Comparison of ENCODE assay signal across 12 cellular contexts in the genomic region with DNA sequence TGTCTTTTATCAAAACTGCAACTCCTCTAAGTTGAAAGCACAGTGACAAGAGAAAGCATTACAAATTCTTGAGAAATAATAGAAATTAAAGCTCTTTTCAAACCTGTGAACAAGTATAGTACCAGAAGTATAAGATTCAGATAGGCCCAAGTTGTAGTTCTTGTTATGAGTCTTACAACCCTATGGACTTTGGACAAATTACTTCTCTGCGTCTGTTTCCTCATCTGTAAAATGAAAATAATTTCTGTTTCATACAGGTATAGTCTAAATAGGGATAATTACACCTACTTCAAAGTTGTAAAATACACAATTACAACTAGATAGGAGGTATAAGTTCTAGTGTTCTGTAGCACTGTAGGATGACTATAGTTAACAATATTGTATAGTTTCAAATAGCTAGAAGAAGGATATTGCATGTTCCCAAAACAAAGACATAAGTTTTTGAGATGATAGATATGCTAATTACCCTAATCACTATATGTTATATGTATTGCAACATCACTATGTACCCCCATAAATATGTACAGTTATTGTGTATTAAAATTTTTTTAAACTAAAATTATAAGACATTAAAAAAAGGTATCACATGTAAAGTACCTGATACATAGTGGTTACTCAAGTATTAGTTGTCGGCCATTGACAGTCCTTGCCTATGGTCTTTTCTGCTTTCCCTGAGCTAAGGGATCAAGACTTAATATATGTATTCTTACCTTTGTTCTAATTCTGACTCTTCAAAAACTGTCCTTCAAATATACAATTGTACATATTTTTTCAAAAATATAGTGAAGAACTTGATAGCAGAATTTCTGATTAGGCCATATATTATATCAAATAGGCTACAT. TPM values are rescaled to one million over a fixed set of nuclear protein-coding genes. Genes with fewer than 3 reads are reported as not detected.
DNase-seq lines count a peak whose midpoint lies in the region; ATAC-seq and TF ChIP-seq lines count a peak whose summit lies in the region.
"Had no signal": no experiment of that assay in that cellular context is flagged by ENCODE, and none has a peak within 500 bp of the region (broad histone marks: within the 10 kb centered on the region; RNA-seq: fewer than 3 reads in every experiment).

No MANE protein-coding gene starts in this region.

- H3K4me3 ChIP-seq in CD4-positive, alpha-beta memory T cell (ENCODE audit: low read length in 2 of 2), result no peak overlapping the region
- H3K4me3 ChIP-seq in HEK293 (ENCODE audit: low read depth, low read length), result peak overlapping the region; percentile 49
- H3K4me3 ChIP-seq in ascending aorta, result peak overlapping the region; percentile 84 to 99
- H3K4me3 ChIP-seq in muscle layer of duodenum (ENCODE audit: low read depth in 1 of 2, low read length in 2 of 2), result peak overlapping the region; percentile 7 to 28

- H3K4me1 Mint-ChIP-seq in CD4-positive, alpha-beta memory T cell, result peaks cover 36 to 45% (median 42%) of the 10 kb centered on the region in 4 donors
- peaks cover 42% of the 10 kb centered on the region for H3K4me1 Mint-ChIP-seq in activated T-helper 2 cell treated with anti-CD3 and anti-CD28 coated beads, Interferon-gamma antibody, Interleukin-2, Interleukin-4, amounts not matched to agents 10 μg/mL and 5 μg/mL and 100 μg/mL, durations not matched to agents 14 hours and 24 hours and 36 hours (ENCODE audit: low read depth)

- TF ChIP-seq CTCF in HEK293 (tag by site-specific recombination; IDR thresholded peaks at IDR 0.05) (no peak), ascending aorta (IDR thresholded peaks at IDR 0.05) (no peak)

- no peaks in the 10 kb centered on the region for H3K9me3 Mint-ChIP-seq in CD4-positive, alpha-beta memory T cell
- H3K9me3 Mint-ChIP-seq in activated T-helper 2 cell treated with anti-CD3 and anti-CD28 coated beads, Interferon-gamma antibody, Interleukin-2, Interleukin-4, amounts not matched to agents 10 μg/mL and 5 μg/mL and 100 μg/mL, durations not matched to agents 14 hours and 24 hours and 36 hours, result no peaks in the 10 kb centered on the region
- H3K9me3 Mint-ChIP-seq: activated B cell treated with CpG ODN at 0.5 μM for 24 hours; stimulated activated naive CD8-positive, alpha-beta T cell treated with anti-CD3 and anti-CD28 coated beads, Interleukin-15, amount 100 ng/mL, for 72 hours had no signal

- H3K4me3 Mint-ChIP-seq in CD4-positive, alpha-beta memory T cell, result peak overlapping the region in 6 of 8 donors; percentile 11 to 62 (median 46)
- H3K4me3 Mint-ChIP-seq in activated T-helper 2 cell treated with anti-CD3 and anti-CD28 coated beads, Interferon-gamma antibody, Interleukin-2, Interleukin-4, amounts not matched to agents 10 μg/mL and 5 μg/mL and 100 μg/mL, durations not matched to agents 14 hours and 24 hours and 36 hours (ENCODE audit: low read depth), result no peak overlapping the region

- peaks cover 39% of the 10 kb centered on the region for H3K4me1 ChIP-seq in CD4-positive, alpha-beta memory T cell (ENCODE audit: insufficient read depth, low read length)
- peaks cover 11% of the 10 kb centered on the region for H3K4me1 ChIP-seq in HEK293 (ENCODE audit: control insufficient read depth, insufficient read depth, low read length)
- H3K4me1 ChIP-seq in ascending aorta, result peaks cover 0 to 30% of the 10 kb centered on the region in 2 donors
- H3K4me1 ChIP-seq in muscle layer of duodenum (ENCODE audit: control insufficient read depth in 1 of 2, insufficient read depth in 2 of 2, low read length in 2 of 2), result peaks cover 16 to 29% of the 10 kb centered on the region in 2 donors

- ATAC-seq in GM18867 (IDR thresholded peaks at IDR 0.05; ENCODE audit: unreplicated experiment), result no peak
- ATAC-seq: stimulated activated naive CD8-positive, alpha-beta T cell treated with anti-CD3 and anti-CD28 coated beads, Interleukin-15, amount 100 ng/mL, for 72 hours had no signal

- POLR2A ChIA-PET in CD4-positive, alpha-beta memory T cell (lab: Charles Lee; ENCODE audit: partially characterized antibody), result interaction anchor here (3.2 kb wide), 1 partner anchor 193 kb away, joined by 37 read pairs; a partner anchor contains a TSS
- POLR2A ChIA-PET in HEK293 (lab: Yijun Ruan, JAX), result no interaction called here

- H3K27me3 Mint-ChIP-seq in CD4-positive, alpha-beta memory T cell, result no peaks in the 10 kb centered on the region
- peaks cover 16% of the 10 kb centered on the region for H3K27me3 Mint-ChIP-seq in activated T-helper 2 cell treated with anti-CD3 and anti-CD28 coated beads, Interferon-gamma antibody, Interleukin-2, Interleukin-4, amounts not matched to agents 10 μg/mL and 5 μg/mL and 100 μg/mL, durations not matched to agents 14 hours and 24 hours and 36 hours (ENCODE audit: low read depth)
- H3K27me3 Mint-ChIP-seq: activated B cell treated with CpG ODN at 0.5 μM for 24 hours; stimulated activated naive CD8-positive, alpha-beta T cell treated with anti-CD3 and anti-CD28 coated beads, Interleukin-15, amount 100 ng/mL, for 72 hours had no signal

- H3K27me3 ChIP-seq in CD4-positive, alpha-beta memory T cell (ENCODE audit: insufficient read depth, low read length), result no peaks in the 10 kb centered on the region
- H3K27me3 ChIP-seq in ascending aorta (no peaks in the 10 kb centered on the region), muscle layer of duodenum (ENCODE audit: low read depth, low read length) (no peaks in the 10 kb centered on the region)

- peaks cover 0 to 11% of the 10 kb centered on the region in 2 donors for H3K36me3 Mint-ChIP-seq in CD4-positive, alpha-beta memory T cell
- H3K36me3 Mint-ChIP-seq in activated T-helper 2 cell treated with anti-CD3 and anti-CD28 coated beads, Interferon-gamma antibody, Interleukin-2, Interleukin-4, amounts not matched to agents 10 μg/mL and 5 μg/mL and 100 μg/mL, durations not matched to agents 14 hours and 24 hours and 36 hours (ENCODE audit: low read depth), result peaks cover 17% of the 10 kb centered on the region

- peak overlapping the region in 3 of 7 donors; percentile 49 to 96 (median 71) for H3K27ac Mint-ChIP-seq in CD4-positive, alpha-beta memory T cell
- no peak overlapping the region for H3K27ac Mint-ChIP-seq in activated T-helper 2 cell treated with anti-CD3 and anti-CD28 coated beads, Interferon-gamma antibody, Interleukin-2, Interleukin-4, amounts not matched to agents 10 μg/mL and 5 μg/mL and 100 μg/mL, durations not matched to agents 14 hours and 24 hours and 36 hours

- CTCF ChIA-PET in CD4-positive, alpha-beta memory T cell (lab: Charles Lee; ENCODE audit: partially characterized antibody), result interaction anchor here (1.6 kb wide), 1 partner anchor 10 kb away, joined by 4 read pairs; no protein-coding TSS in a partner anchor
- CTCF ChIA-PET in HEK293 (lab: Yijun Ruan, JAX), result interaction anchor here (0.6 to 2.1 kb wide), 8 partner anchors 12 to 121 kb away, joined by 3 to 13 read pairs (median 3); no protein-coding TSS in a partner anchor

- H3K9me3 ChIP-seq in CD4-positive, alpha-beta memory T cell (ENCODE audit: control insufficient read depth in 1 of 2, low read length in 2 of 2), result no peaks in the 10 kb centered on the region
- H3K9me3 ChIP-seq in HEK293 (ENCODE audit: control insufficient read depth, insufficient read depth, low read depth, low read length) (no peaks in the 10 kb centered on the region), ascending aorta (no peaks in the 10 kb centered on the region), muscle layer of duodenum (ENCODE audit: control insufficient read depth in 1 of 2, low read length in 2 of 2) (no peaks in the 10 kb centered on the region)

- no peak for DNase-seq in CD4-positive, alpha-beta memory T cell
- no peak for DNase-seq in ascending aorta (ENCODE audit: low spot score in 2 of 2)
- no peak for DNase-seq in mucosa of gallbladder (ENCODE audit: low spot score)
- no peak for DNase-seq in NCI-H345 (lab: John Stamatoyannopoulos, UW)
- DNase-seq in activated T-helper 2 cell treated with anti-CD3 and anti-CD28 coated beads, Interferon-gamma antibody, Interleukin-2, Interleukin-4, amounts not matched to agents 10 μg/mL and 5 μg/mL and 100 μg/mL, durations not matched to agents 14 hours and 24 hours and 36 hours (ENCODE audit: low spot score), result no peak
- DNase-seq: activated B cell treated with CpG ODN at 0.5 μM for 24 hours; effector CD4-positive, alpha-beta T cell; NCI-H1694; stimulated activated naive CD8-positive, alpha-beta T cell treated with anti-CD3 and anti-CD28 coated beads, Interleukin-15, amount 100 ng/mL, for 72 hours had no signal

- intact Hi-C loops in CD4-positive, alpha-beta memory T cell (cut with micrococcal nuclease), result no loop called here
- intact Hi-C loops in ascending aorta (cut with DNase I), result no loop called here
- intact Hi-C loops in activated T-helper 2 cell treated with anti-CD3 and anti-CD28 coated beads, Interferon-gamma antibody, Interleukin-2, Interleukin-4, amounts not matched to agents 10 μg/mL and 5 μg/mL and 100 μg/mL, durations not matched to agents 14 hours and 24 hours and 36 hours (cut with micrococcal nuclease), result no loop called here

- H3K27ac ChIP-seq in CD4-positive, alpha-beta memory T cell (ENCODE audit: low read depth, low read length), result no peak overlapping the region
- no peak overlapping the region for H3K27ac ChIP-seq in HEK293 (ENCODE audit: extremely low read depth, low read depth, low read length)
- peak overlapping the region; percentile 99 for H3K27ac ChIP-seq in ascending aorta
- peak overlapping the region; percentile 94 for H3K27ac ChIP-seq in muscle layer of duodenum (ENCODE audit: low read length)

- no peaks in the 10 kb centered on the region for H3K36me3 ChIP-seq in CD4-positive, alpha-beta memory T cell (ENCODE audit: insufficient read depth, low read length)
- H3K36me3 ChIP-seq in HEK293 (ENCODE audit: control insufficient read depth in 2 of 2, insufficient read depth in 1 of 2, low read length in 2 of 2) (no peaks in the 10 kb centered on the region), ascending aorta (no peaks in the 10 kb centered on the region), muscle layer of duodenum (ENCODE audit: control insufficient read depth in 1 of 2, insufficient read depth in 2 of 2, low read length in 2 of 2) (no peaks in the 10 kb centered on the region)

TF ChIP-seq in HEK293, 187 proteins besides CTCF, POLR2A, EP300 and RAD21 (continues in another document):
- TF ChIP-seq KLF10 (tag by site-specific recombination; IDR thresholded peaks at IDR 0.05) (no peak), ZNF169 (tag by site-specific recombination; IDR thresholded peaks at IDR 0.05) (no peak), ZBTB8A (tag by site-specific recombination; IDR thresholded peaks at IDR 0.05) (no peak), SCRT2 (tag by site-specific recombination; IDR thresholded peaks at IDR 0.05) (no peak)

RNA-seq across cellular contexts. Expression of a gene that starts 1.8 kb away (rescaled TPM):
- total RNA-seq in CD4-positive, alpha-beta memory T cell, result 10 to 100 TPM; 12.7 to 13.5 TPM
- polyA plus RNA-seq in CD4-positive, alpha-beta memory T cell, result 1 to 10 TPM; 1.9 to 2.9 TPM
- total RNA-seq in ascending aorta, result 23.7 TPM
- 57.0 TPM for total RNA-seq in mucosa of gallbladder
- total RNA-seq in activated T-helper 2 cell treated with anti-CD3 and anti-CD28 coated beads, Interferon-gamma antibody, Interleukin-2, Interleukin-4, amounts not matched to agents 10 μg/mL and 5 μg/mL and 100 μg/mL, durations not matched to agents 14 hours and 24 hours and 36 hours, result 6.0 and 6.6 TPM in 2 replicates

Comparison
In these comparisons a context has a peak if more than half of its experiments do, and no peak if none do; other contexts are left out.
1. H3K27ac ChIP-seq: peak in ascending aorta (2 of 2) and muscle layer of duodenum (single experiment); none in CD4-positive, alpha-beta memory T cell (single experiment) and HEK293 (single experiment).
2. H3K4me3 ChIP-seq: peak in HEK293 (single experiment), ascending aorta (2 of 2) and muscle layer of duodenum (2 of 2); none in CD4-positive, alpha-beta memory T cell (0 of 2).